ENCODE assay signal across 12 cellular contexts in genomic region chr1:43119928-43120586, GRCh38. TPM values are rescaled to one million over a fixed set of nuclear protein-coding genes. Genes with fewer than 3 reads are reported as not detected.
DNase-seq lines count a peak whose midpoint lies in the region; ATAC-seq and TF ChIP-seq lines count a peak whose summit lies in the region.
"Not testable (repeated sequence)": the region's sequence is repeated elsewhere in the genome, so short reads cannot be mapped to it uniquely, and the experiment has no call there.
"Had no signal": no experiment of that assay in that cellular context is flagged by ENCODE, and none has a peak within 500 bp of the region (broad histone marks: within the 10 kb centered on the region; RNA-seq: fewer than 3 reads in every experiment).

No MANE protein-coding gene starts in this region.

- H3K27ac ChIP-seq in PC-3 (ENCODE audit: low read length) (peak overlapping the region; percentile 49), prostate gland (peak overlapping the region; percentile 24 to 49)

- not testable (repeated sequence) for H3K27me3 ChIP-seq in PC-3 (ENCODE audit: low read length); prostate gland (replicated peaks; ENCODE audit: insufficient read depth)

- WGBS in prostate gland: 38% methylated on average over 28 of the region's 35 CpGs

- H3K9ac ChIP-seq in PC-3 (ENCODE audit: low read length): peak overlapping the region; percentile 77

- DNase-seq in DMS114 treated with DMSO at 0.1 percent for 48 hours (lab: John Stamatoyannopoulos, UW; ENCODE audit: unreplicated experiment) (peak; percentile 47), NCI-H2171 treated with DMSO at 0.1 percent for 48 hours (lab: John Stamatoyannopoulos, UW) (peak; percentile 74), PC-3 (peak; percentile 32), kidney tubule cell (ENCODE audit: low spot score) (peak; percentile 33)
- not testable (repeated sequence) for DNase-seq in LNCaP clone FGC (ENCODE audit: low read depth); epithelial cell of proximal tubule (ENCODE audit: low read depth); prostate gland (ENCODE audit: low spot score)

- intact Hi-C loops in PC-3 (cut with micrococcal nuclease); prostate gland (cut with DNase I): not testable (repeated sequence)

- CTCF ChIA-PET in PC-3 (lab: Charles Lee): not testable (repeated sequence)

- H2AFZ ChIP-seq in PC-3 (ENCODE audit: low read length): peak overlapping the region; percentile 78

- not testable (repeated sequence) for H3K9me3 ChIP-seq in PC-3 (ENCODE audit: low read length); prostate gland

- POLR2A ChIA-PET in PC-3 (lab: Charles Lee; ENCODE audit: unreplicated experiment): not testable (repeated sequence)

- TSS peak; percentile 61 for BruUV-seq in PC-3 (replicated peaks; lab: Mats Ljungman, UMichigan)

- H3K4me1 ChIP-seq in PC-3 (ENCODE audit: insufficient read depth, low read length): peaks cover 15% of the 10 kb centered on the region
- not testable (repeated sequence) for H3K4me1 ChIP-seq in prostate gland (replicated peaks)

- peaks cover 40% of the 10 kb centered on the region for H3K79me2 ChIP-seq in PC-3 (ENCODE audit: low read length)

- not testable (repeated sequence) for H3K9me3 Mint-ChIP-seq in activated naive CD4-positive, alpha-beta T cell treated with anti-CD3 and anti-CD28 coated beads, Interleukin-2, amount 50 U/mL, for 24 hours

- H3K27me3 Mint-ChIP-seq in activated naive CD4-positive, alpha-beta T cell treated with anti-CD3 and anti-CD28 coated beads, Interleukin-2, amount 50 U/mL, for 24 hours: not testable (repeated sequence)

- peak overlapping the region; percentile 20 for H3K4me3 Mint-ChIP-seq in activated naive CD4-positive, alpha-beta T cell treated with anti-CD3 and anti-CD28 coated beads, Interleukin-2, amount 50 U/mL, for 24 hours

- not testable (repeated sequence) for H3K9me2 ChIP-seq in PC-3 (replicated peaks; ENCODE audit: low read length)

- H3K27ac Mint-ChIP-seq in activated naive CD4-positive, alpha-beta T cell treated with anti-CD3 and anti-CD28 coated beads, Interleukin-2, amount 50 U/mL, for 24 hours: not testable (repeated sequence)

- not testable (repeated sequence) for H3K36me3 ChIP-seq in PC-3 (ENCODE audit: low read depth, low read length); prostate gland

- peak overlapping the region; percentile 83 for H3K4me2 ChIP-seq in PC-3 (ENCODE audit: low read length)

- not testable (repeated sequence) for H4K20me1 ChIP-seq in PC-3 (ENCODE audit: low read length)

- TF ChIP-seq CTCF in LNCaP clone FGC (IDR thresholded peaks at IDR 0.05; ENCODE audit: control insufficient read depth, extremely low read depth, insufficient read depth); PC-3 (conservative IDR thresholded peaks at IDR 0.05; ENCODE audit: low read depth, low read length); epithelial cell of proximal tubule (conservative IDR thresholded peaks at IDR 0.05; ENCODE audit: low read depth, low read length): not testable (repeated sequence)
- TF ChIP-seq CTCF in prostate gland (IDR thresholded peaks at IDR 0.05): peak in 2 of 4 experiments; percentile 11 to 17

- H3K4me1 Mint-ChIP-seq in activated naive CD4-positive, alpha-beta T cell treated with anti-CD3 and anti-CD28 coated beads, Interleukin-2, amount 50 U/mL, for 24 hours: not testable (repeated sequence)

- not testable (repeated sequence) for H3F3A ChIP-seq in PC-3 (ENCODE audit: low read length, unreplicated experiment)

- ATAC-seq in PC-3: peak; percentile 53; the same call in 1 of the 2 replicates

- H3K36me3 Mint-ChIP-seq in activated naive CD4-positive, alpha-beta T cell treated with anti-CD3 and anti-CD28 coated beads, Interleukin-2, amount 50 U/mL, for 24 hours: not testable (repeated sequence)

- H3K4me3 ChIP-seq in LNCaP clone FGC (ENCODE audit: low read depth, low read length) (peak overlapping the region; percentile 54), PC-3 (ENCODE audit: low read length) (peak overlapping the region; percentile 82), epithelial cell of proximal tubule (ENCODE audit: low read depth, low read length) (peak overlapping the region; percentile 57), prostate gland (peak overlapping the region; percentile 29 to 30)

- not testable (repeated sequence) for TF ChIP-seq POLR2A in prostate gland (IDR thresholded peaks at IDR 0.05)

RNA-seq across cellular contexts. Expression of gene EBNA1BP2, which starts 52.0 kb away (rescaled TPM):
- total RNA-seq in PC-3 (2014; rRNA removed) (274 and 338 TPM in 2 replicates), epithelial cell of proximal tubule (117 and 173 TPM in 2 replicates), prostate gland (10 to 100 TPM; 65.7 to 70.7 TPM)

RNA-seq across cellular contexts. Expression of gene CFAP57, which starts 52.1 kb away (rescaled TPM):
- 1.2 and 2.6 TPM in 2 replicates for total RNA-seq in PC-3 (2014; rRNA removed)
- total RNA-seq in epithelial cell of proximal tubule: 0.07 and 0.46 TPM in 2 replicates
- total RNA-seq in prostate gland: 1 to 10 TPM in 1 of 2 donors, under 1 TPM in 1; 0.14 to 4.7 TPM
- total RNA-seq: activated CD8-positive, alpha-beta T cell treated with anti-CD3 and anti-CD28 coated beads, Interleukin-2, amount 10 ng/mL, durations not matched to agents 7 days and 5 days; LHCN-M2; Right ventricle myocardium superior; spleen had no signal

Comparison
In these comparisons a context has a peak if more than half of its experiments do, and no peak if none do; other contexts are left out.
1. H3K4me3 ChIP-seq: peak in every context shown above with its lines; median percentile 82 in PC-3; 57 in epithelial cell of proximal tubule; 54 in LNCaP clone FGC; 30 in prostate gland.